ENCODE assay signal across 1 cellular context in genomic region chr19:45717131-45717982, GRCh38.
TF ChIP-seq lines count a peak whose summit lies in the region.

No MANE protein-coding gene starts in this region.

TF ChIP-seq in HepG2, 621 proteins besides CTCF, POLR2A, EP300 and RAD21 (continued from another document and continues in another):
- TF ChIP-seq ZNF296 (CRISPR knock-in tag; conservative IDR thresholded peaks at IDR 0.05) (no peak), KLF15 (CRISPR knock-in tag; IDR thresholded peaks at IDR 0.05; ENCODE audit: borderline replicate concordance) (no peak), E2F5 (CRISPR knock-in tag; conservative IDR thresholded peaks at IDR 0.05) (no peak), NONO (IDR thresholded peaks at IDR 0.05) (no peak), NONO (CRISPR knock-in tag; conservative IDR thresholded peaks at IDR 0.05) (peak; percentile 84), ZNF552 (CRISPR knock-in tag; IDR thresholded peaks at IDR 0.05; ENCODE audit: borderline replicate concordance) (no peak), BCL6 (CRISPR knock-in tag; IDR thresholded peaks at IDR 0.05) (peak; percentile 40; the same call in 1 of the 2 replicates), ZBTB43 (CRISPR knock-in tag; conservative IDR thresholded peaks at IDR 0.05) (0 out of 2 replicates have a peak, but pooled peaks have one; percentile 35), HNRNPLL (IDR thresholded peaks at IDR 0.05; ENCODE audit: low read depth, low read length, poor library complexity, severe bottlenecking) (peak; percentile 68), PAX8 (CRISPR knock-in tag; IDR thresholded peaks at IDR 0.05; ENCODE audit: borderline replicate concordance) (no peak), ZNF251 (CRISPR knock-in tag; IDR thresholded peaks at IDR 0.05) (no peak), GLMP (CRISPR knock-in tag; IDR thresholded peaks at IDR 0.05; ENCODE audit: borderline replicate concordance) (no peak), SP1 (IDR thresholded peaks at IDR 0.05) (no peak), SP1 (CRISPR knock-in tag; IDR thresholded peaks at IDR 0.05) (peak; percentile 53), ZNF562 (CRISPR knock-in tag; IDR thresholded peaks at IDR 0.05; ENCODE audit: borderline replicate concordance) (no peak), DNMT1 (CRISPR knock-in tag; IDR thresholded peaks at IDR 0.05) (no peak), ZFP90 (CRISPR knock-in tag; IDR thresholded peaks at IDR 0.05; ENCODE audit: borderline replicate concordance) (peak; percentile 88), YEATS2 (CRISPR knock-in tag; IDR thresholded peaks at IDR 0.05; ENCODE audit: borderline replicate concordance) (peak; percentile 73; the same call in 1 of the 2 replicates), AGO2 (optimal IDR thresholded peaks at IDR 0.05; ENCODE audit: low read depth, low read length) (peak; percentile 77), ZNF34 (CRISPR knock-in tag; IDR thresholded peaks at IDR 0.05; ENCODE audit: borderline replicate concordance) (no peak), ZNF451 (CRISPR knock-in tag; IDR thresholded peaks at IDR 0.05) (no peak), ZSCAN31 (CRISPR knock-in tag; IDR thresholded peaks at IDR 0.05; ENCODE audit: low read depth) (peak; percentile 86), ARNT2 (CRISPR knock-in tag; IDR thresholded peaks at IDR 0.05; ENCODE audit: low read depth) (no peak), NFKBIZ (CRISPR knock-in tag; IDR thresholded peaks at IDR 0.05) (no peak; the same call in 1 of the 2 replicates), HMGXB4 (CRISPR knock-in tag; IDR thresholded peaks at IDR 0.05; ENCODE audit: borderline replicate concordance in 1 of 2, low read depth in 1 of 2) (peak in 1 of 2 experiments; percentile 70; a peak in 2 of 4 replicates), ZNF691 (CRISPR knock-in tag; IDR thresholded peaks at IDR 0.05; ENCODE audit: borderline replicate concordance, low read depth) (no peak), POLR2G (IDR thresholded peaks at IDR 0.05; ENCODE audit: low read depth, low read length) (peak; percentile 64; the same call in 1 of the 2 replicates), MEF2D (CRISPR knock-in tag; IDR thresholded peaks at IDR 0.05) (peak; percentile 71; the same call in 1 of the 2 replicates), ZNF318 (CRISPR knock-in tag; IDR thresholded peaks at IDR 0.05) (no peak), ZSCAN12 (CRISPR knock-in tag; IDR thresholded peaks at IDR 0.05) (no peak), SIN3A (IDR thresholded peaks at IDR 0.05; ENCODE audit: borderline replicate concordance, low read depth, low read length) (no peak; the same call in 1 of the 2 replicates), STAG1 (CRISPR knock-in tag; IDR thresholded peaks at IDR 0.05) (no peak), MLLT10 (CRISPR knock-in tag; IDR thresholded peaks at IDR 0.05) (no peak), ZNF75D (CRISPR knock-in tag; IDR thresholded peaks at IDR 0.05; ENCODE audit: borderline replicate concordance) (no peak), PBX3 (CRISPR knock-in tag; IDR thresholded peaks at IDR 0.05; ENCODE audit: borderline replicate concordance) (no peak), RXRA (CRISPR knock-in tag; IDR thresholded peaks at IDR 0.05) (peak; percentile 98), CCAR2 (optimal IDR thresholded peaks at IDR 0.05; ENCODE audit: low read depth, low read length) (no peak), KLF11 (CRISPR knock-in tag; IDR thresholded peaks at IDR 0.05) (no peak; the same call in 1 of the 2 replicates)
- TF ChIP-seq, protein P1, sequence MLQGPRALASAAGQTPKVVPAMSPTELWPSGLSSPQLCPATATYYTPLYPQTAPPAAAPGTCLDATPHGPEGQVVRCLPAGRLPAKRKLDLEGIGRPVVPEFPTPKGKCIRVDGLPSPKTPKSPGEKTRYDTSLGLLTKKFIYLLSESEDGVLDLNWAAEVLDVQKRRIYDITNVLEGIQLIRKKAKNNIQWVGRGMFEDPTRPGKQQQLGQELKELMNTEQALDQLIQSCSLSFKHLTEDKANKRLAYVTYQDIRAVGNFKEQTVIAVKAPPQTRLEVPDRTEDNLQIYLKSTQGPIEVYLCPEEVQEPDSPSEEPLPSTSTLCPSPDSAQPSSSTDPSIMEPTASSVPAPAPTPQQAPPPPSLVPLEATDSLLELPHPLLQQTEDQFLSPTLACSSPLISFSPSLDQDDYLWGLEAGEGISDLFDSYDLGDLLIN (CRISPR knock-in tag; IDR thresholded peaks at IDR 0.05; ENCODE audit: borderline replicate concordance): no peak
- TF ChIP-seq, protein P2, sequence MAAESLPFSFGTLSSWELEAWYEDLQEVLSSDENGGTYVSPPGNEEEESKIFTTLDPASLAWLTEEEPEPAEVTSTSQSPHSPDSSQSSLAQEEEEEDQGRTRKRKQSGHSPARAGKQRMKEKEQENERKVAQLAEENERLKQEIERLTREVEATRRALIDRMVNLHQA (CRISPR knock-in tag; IDR thresholded peaks at IDR 0.05): no peak
- TF ChIP-seq, protein P3, sequence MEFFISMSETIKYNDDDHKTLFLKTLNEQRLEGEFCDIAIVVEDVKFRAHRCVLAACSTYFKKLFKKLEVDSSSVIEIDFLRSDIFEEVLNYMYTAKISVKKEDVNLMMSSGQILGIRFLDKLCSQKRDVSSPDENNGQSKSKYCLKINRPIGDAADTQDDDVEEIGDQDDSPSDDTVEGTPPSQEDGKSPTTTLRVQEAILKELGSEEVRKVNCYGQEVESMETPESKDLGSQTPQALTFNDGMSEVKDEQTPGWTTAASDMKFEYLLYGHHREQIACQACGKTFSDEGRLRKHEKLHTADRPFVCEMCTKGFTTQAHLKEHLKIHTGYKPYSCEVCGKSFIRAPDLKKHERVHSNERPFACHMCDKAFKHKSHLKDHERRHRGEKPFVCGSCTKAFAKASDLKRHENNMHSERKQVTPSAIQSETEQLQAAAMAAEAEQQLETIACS (CRISPR knock-in tag; IDR thresholded peaks at IDR 0.05): 0 out of 2 replicates have a peak, but pooled peaks have one; percentile 26
